ENCODE assay signal across 13 cellular contexts in genomic region chr7:42262907-42263466, GRCh38. TPM values are rescaled to one million over a fixed set of nuclear protein-coding genes. Genes with fewer than 3 reads are reported as not detected.
A peak's percentile ranks its signal among the peaks of the same experiment; 100 is the strongest.
DNase-seq lines count a peak whose midpoint lies in the region; ATAC-seq, FAIRE-seq and TF ChIP-seq lines count a peak whose summit lies in the region.
"Had no signal": no experiment of that assay in that cellular context is flagged by ENCODE, and none has a peak within 500 bp of the region (broad histone marks: within the 10 kb centered on the region; RNA-seq: fewer than 3 reads in every experiment).

No MANE protein-coding gene starts in this region.

- no peak overlapping the region for H3K4ac ChIP-seq in H9 (ENCODE audit: low read depth, low read length)

- no peak overlapping the region for H3K56ac ChIP-seq in H9 (ENCODE audit: insufficient read length, low read depth, low read length)

- no peak overlapping the region for H4K91ac ChIP-seq in H9 (ENCODE audit: insufficient read length, low read depth, low read length)

- intact Hi-C loops in left ventricle myocardium inferior (cut with micrococcal nuclease) = no loop called here

- no peak overlapping the region for H2BK120ac ChIP-seq in H9 (ENCODE audit: low read depth, low read length, poor library complexity, severe bottlenecking)

- no peak overlapping the region for H2BK5ac ChIP-seq in H9 (ENCODE audit: insufficient read length, low read length)

- TF ChIP-seq CTCF in H9 (conservative IDR thresholded peaks at IDR 0.05) = no peak
- TF ChIP-seq CTCF in left ventricle myocardium inferior (IDR thresholded peaks at IDR 0.05; ENCODE audit: borderline replicate concordance) = no peak

- no peak overlapping the region for H4K8ac ChIP-seq in H9 (replicated peaks; ENCODE audit: insufficient read length, low read depth, low read length)

- no peaks in the 10 kb centered on the region for H3K23me2 ChIP-seq in H9 (ENCODE audit: insufficient read length, low read depth, low read length, poor library complexity, severe bottlenecking)

- no peaks in the 10 kb centered on the region for H3K79me1 ChIP-seq in H9 (ENCODE audit: insufficient read depth, low read depth, low read length, poor library complexity, severe bottlenecking)

- H3K14ac ChIP-seq in H9 (ENCODE audit: insufficient read depth, low read length) = no peak overlapping the region

- no peaks in the 10 kb centered on the region for H4K20me1 ChIP-seq in H9 (ENCODE audit: control insufficient read depth, insufficient read depth, insufficient read length)

- H3K9ac ChIP-seq in H9 (ENCODE audit: extremely low read depth, insufficient read length, low read length) = no peak overlapping the region

- H3K9me3 ChIP-seq in H9 (ENCODE audit: control insufficient read depth, low read depth, low read length) = no peaks in the 10 kb centered on the region
- no peaks in the 10 kb centered on the region for H3K9me3 ChIP-seq in left ventricle myocardium inferior (replicated peaks)
- H3K9me3 ChIP-seq in small intestine (ENCODE audit: control insufficient read depth, low read depth) = no peaks in the 10 kb centered on the region

- FAIRE-seq in small intestine (lab: Jason Lieb, UNC) = no peak

- H3K9me3 Mint-ChIP-seq in H9 = no peaks in the 10 kb centered on the region
- H3K9me3 Mint-ChIP-seq in activated T-cell treated with anti-CD3 and anti-CD28 coated beads, Interleukin-2, amount 50 U/mL, for 4 hours = no peaks in the 10 kb centered on the region
- H3K9me3 Mint-ChIP-seq: activated CD4-positive, alpha-beta memory T cell treated with anti-CD3 and anti-CD28 coated beads, Interleukin-2, amount 10 ng/mL, durations not matched to agents 7 days and 5 days had no signal

- H3K36me3 ChIP-seq in left ventricle myocardium inferior (no peaks in the 10 kb centered on the region), small intestine (ENCODE audit: control insufficient read depth in 2 of 2, insufficient read depth in 2 of 2, low read length in 2 of 2) (no peaks in the 10 kb centered on the region)

- H3K27ac ChIP-seq in H9 (ENCODE audit: insufficient read length, low read depth, low read length) (no peak overlapping the region), left ventricle myocardium inferior (replicated peaks) (peak overlapping the region; percentile 87), small intestine (ENCODE audit: low read depth in 1 of 2, low read length in 1 of 2) (no peak overlapping the region)

- no peaks in the 10 kb centered on the region for H3K27me3 Mint-ChIP-seq in H9 (ENCODE audit: low read depth)
- H3K27me3 Mint-ChIP-seq in activated T-cell treated with anti-CD3 and anti-CD28 coated beads, Interleukin-2, amount 50 U/mL, for 4 hours (ENCODE audit: low read depth) = no peaks in the 10 kb centered on the region
- H3K27me3 Mint-ChIP-seq: activated CD4-positive, alpha-beta memory T cell treated with anti-CD3 and anti-CD28 coated beads, Interleukin-2, amount 10 ng/mL, durations not matched to agents 7 days and 5 days had no signal

- no peak overlapping the region for H2AK5ac ChIP-seq in H9 (ENCODE audit: insufficient read length, low read length)

- WGBS in H9 (ENCODE audit: extremely low coverage, insufficient read length, low lambda C conversion rate) = no CpG with 5 or more reads among the region's 7 CpGs
- 60 to 68% (median 64%) methylated on average over 7 of the region's 7 CpGs for WGBS in small intestine, 3 donors

- H3K4me3 ChIP-seq in left ventricle myocardium inferior (peak overlapping the region; percentile 59), skeletal muscle cell (ENCODE audit: low read depth, low read length) (no peak overlapping the region), small intestine (ENCODE audit: low read depth in 1 of 2, low read length in 2 of 2) (no peak overlapping the region)

- H3K4me3 Mint-ChIP-seq in H9 = no peak overlapping the region
- H3K4me3 Mint-ChIP-seq in activated T-cell treated with anti-CD3 and anti-CD28 coated beads, Interleukin-2, amount 50 U/mL, for 4 hours = no peak overlapping the region
- H3K4me3 Mint-ChIP-seq: activated CD4-positive, alpha-beta memory T cell treated with anti-CD3 and anti-CD28 coated beads, Interleukin-2, amount 10 ng/mL, durations not matched to agents 7 days and 5 days had no signal

- no peak overlapping the region for H2BK15ac ChIP-seq in H9 (ENCODE audit: low read depth, low read length)

- peaks cover 20 to 21% of the 10 kb centered on the region in 2 experiments for H3K4me1 Mint-ChIP-seq in H9
- no peaks in the 10 kb centered on the region for H3K4me1 Mint-ChIP-seq in activated T-cell treated with anti-CD3 and anti-CD28 coated beads, Interleukin-2, amount 50 U/mL, for 4 hours (ENCODE audit: low read depth)
- H3K4me1 Mint-ChIP-seq: activated CD4-positive, alpha-beta memory T cell treated with anti-CD3 and anti-CD28 coated beads, Interleukin-2, amount 10 ng/mL, durations not matched to agents 7 days and 5 days had no signal

- H3T11ph ChIP-seq in H9 (ENCODE audit: low read length) = no peak overlapping the region

- H3K79me2 ChIP-seq in H9 (ENCODE audit: insufficient read depth, low read length) = no peaks in the 10 kb centered on the region

- H2BK12ac ChIP-seq in H9 (ENCODE audit: insufficient read length, low read depth, low read length) = no peak overlapping the region

- H4K5ac ChIP-seq in H9 (ENCODE audit: insufficient read length, low read depth, low read length) = no peak overlapping the region

- no peak overlapping the region for H2BK20ac ChIP-seq in H9 (ENCODE audit: low read depth, low read length, poor library complexity, severe bottlenecking)

- no peak overlapping the region for H2AFZ ChIP-seq in H9 (ENCODE audit: low read length)

- peak overlapping the region in 1 of 3 experiments; percentile 54; a peak in 1 of 7 replicates for H3K27ac Mint-ChIP-seq in H9
- H3K27ac Mint-ChIP-seq: activated CD4-positive, alpha-beta memory T cell treated with anti-CD3 and anti-CD28 coated beads, Interleukin-2, amount 10 ng/mL, durations not matched to agents 7 days and 5 days; progenitor cell of endocrine pancreas had no signal

- peak; percentile 30 for DNase-seq in H9
- peak; percentile 62 for DNase-seq in amniotic epithelial cell (ENCODE audit: low read depth)
- peak; percentile 67 for DNase-seq in left ventricle myocardium inferior
- peak; percentile 55 for DNase-seq in skeletal muscle cell (ENCODE audit: low read depth)
- no peak for DNase-seq in small intestine
- DNase-seq in activated T-cell treated with anti-CD3 and anti-CD28 coated beads, Interleukin-2, amount 50 U/mL, for 4 hours = no peak
- DNase-seq: activated CD4-positive, alpha-beta memory T cell treated with anti-CD3 and anti-CD28 coated beads, Interleukin-2, amount 10 ng/mL, durations not matched to agents 7 days and 5 days; DMS79; MV-4-11; stimulated activated naive CD4-positive, alpha-beta T cell had no signal

- H3K4me2 ChIP-seq in H9 (ENCODE audit: insufficient read depth, insufficient read length, low read length) = no peak overlapping the region

- no peak for ATAC-seq in activated T-cell treated with anti-CD3 and anti-CD28 coated beads, Interleukin-2, amount 50 U/mL, for 4 hours
- no peak for ATAC-seq in GM18519 (IDR thresholded peaks at IDR 0.05; ENCODE audit: low FRiP score, unreplicated experiment)
- no peak for ATAC-seq in HG03045 (IDR thresholded peaks at IDR 0.05; ENCODE audit: unreplicated experiment)

- no peak overlapping the region for H3K18ac ChIP-seq in H9 (ENCODE audit: insufficient read length, low read depth, low read length)

- H3K36me3 Mint-ChIP-seq in H9 (ENCODE audit: insufficient read depth in 1 of 3, low read depth in 3 of 3) = no peaks in the 10 kb centered on the region
- H3K36me3 Mint-ChIP-seq in activated T-cell treated with anti-CD3 and anti-CD28 coated beads, Interleukin-2, amount 50 U/mL, for 4 hours (ENCODE audit: insufficient read depth) = no peaks in the 10 kb centered on the region

- H3K27me3 ChIP-seq in H9 (ENCODE audit: insufficient read depth, low read length) (no peaks in the 10 kb centered on the region), left ventricle myocardium inferior (ENCODE audit: low read depth) (no peaks in the 10 kb centered on the region), small intestine (ENCODE audit: control insufficient read depth in 2 of 2, insufficient read depth in 2 of 2, low read length in 2 of 2) (no peaks in the 10 kb centered on the region)

- H3K23ac ChIP-seq in H9 (ENCODE audit: insufficient read length, low read depth, low read length) = no peak overlapping the region

- peaks cover 7% of the 10 kb centered on the region; the same call in 1 of the 2 replicates for H3K4me1 ChIP-seq in H9 (ENCODE audit: insufficient read depth, low read length)
- H3K4me1 ChIP-seq in left ventricle myocardium inferior = no peaks in the 10 kb centered on the region
- no peaks in the 10 kb centered on the region for H3K4me1 ChIP-seq in small intestine (ENCODE audit: control insufficient read depth in 2 of 2, insufficient read depth in 1 of 2, low read depth in 1 of 2, low read length in 1 of 2)

RNA-seq across cellular contexts. Expression of gene GLI3, which starts 26.0 kb away (rescaled TPM):
- total RNA-seq in H9 (2021) (43.0 and 45.0 TPM in 2 replicates), left ventricle myocardium inferior (5.5 TPM)
- 1 to 10 TPM in 1 of 3 donors, under 1 TPM in 1, not detected in 1; 0.54 to 1.8 TPM for polyA plus RNA-seq in small intestine
- under 1 TPM; 0.03 to 0.24 (median 0.13) TPM for total RNA-seq in activated T-cell treated with anti-CD3 and anti-CD28 coated beads, Interleukin-2, amount 50 U/mL, for 4 hours
- total RNA-seq: activated CD4-positive, alpha-beta memory T cell treated with anti-CD3 and anti-CD28 coated beads, Interleukin-2, amount 10 ng/mL, durations not matched to agents 7 days and 5 days had no signal

Comparison
In these comparisons a context has a peak if more than half of its experiments do, and no peak if none do; other contexts are left out.
1. DNase-seq: peak in H9 (single experiment), amniotic epithelial cell (single experiment), left ventricle myocardium inferior (single experiment) and skeletal muscle cell (single experiment); none in small intestine (single experiment) and activated T-cell treated with anti-CD3 and anti-CD28 coated beads, Interleukin-2, amount 50 U/mL, for 4 hours (single experiment).